1 cellular context compared by ENCODE assay signal in the genomic region with DNA sequence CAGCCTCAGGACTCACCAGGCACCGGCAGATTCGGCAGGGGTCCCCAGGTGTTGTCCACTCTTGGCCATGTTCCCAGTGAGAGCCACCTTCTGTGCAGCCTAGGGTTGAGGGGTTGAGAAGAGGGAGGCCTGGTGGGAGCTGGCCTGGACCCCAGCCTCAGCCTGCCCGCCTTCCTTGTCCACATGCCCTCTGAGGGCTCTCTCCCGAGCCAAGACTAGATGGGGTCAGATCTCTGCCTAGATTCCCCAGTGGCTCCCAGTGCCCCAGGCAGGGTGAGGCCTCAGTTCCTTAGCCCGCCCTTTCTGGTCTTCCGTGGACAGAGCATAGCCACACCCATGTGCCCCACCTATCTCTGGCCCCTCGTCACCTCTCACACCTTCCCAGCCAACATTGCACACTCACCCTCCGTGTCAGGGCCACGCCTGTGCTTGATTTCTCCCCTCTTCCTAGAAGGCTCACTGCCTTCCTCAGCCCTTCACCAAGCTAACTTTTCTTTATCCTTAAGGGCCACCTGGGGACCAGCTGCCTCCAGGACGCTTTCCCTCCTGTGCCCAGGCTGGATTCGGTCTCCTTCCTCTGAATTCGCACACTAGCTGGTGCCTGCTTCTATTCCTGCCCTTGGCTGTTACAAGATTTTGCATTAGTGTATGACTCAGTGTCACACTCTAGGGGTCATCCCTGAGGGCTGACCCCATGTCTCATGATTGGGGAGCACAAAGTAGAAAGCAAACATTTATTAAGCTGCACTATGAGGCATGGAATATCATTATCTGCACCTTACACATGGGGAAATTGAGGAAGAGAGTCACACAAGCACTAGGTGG.
TF ChIP-seq lines count a peak whose summit lies in the region.

No MANE protein-coding gene starts in this region.

TF ChIP-seq in IMR-90, 13 proteins besides CTCF, POLR2A, EP300 and RAD21:
- TF ChIP-seq RCOR1 (IDR thresholded peaks at IDR 0.05; ENCODE audit: insufficient replicate concordance, low read length): no peak
- TF ChIP-seq CHD1 (IDR thresholded peaks at IDR 0.05; ENCODE audit: low read depth, low read length): no peak
- TF ChIP-seq ELK1 (IDR thresholded peaks at IDR 0.05; ENCODE audit: borderline replicate concordance, low read depth, low read length): no peak
- TF ChIP-seq, protein P1, sequence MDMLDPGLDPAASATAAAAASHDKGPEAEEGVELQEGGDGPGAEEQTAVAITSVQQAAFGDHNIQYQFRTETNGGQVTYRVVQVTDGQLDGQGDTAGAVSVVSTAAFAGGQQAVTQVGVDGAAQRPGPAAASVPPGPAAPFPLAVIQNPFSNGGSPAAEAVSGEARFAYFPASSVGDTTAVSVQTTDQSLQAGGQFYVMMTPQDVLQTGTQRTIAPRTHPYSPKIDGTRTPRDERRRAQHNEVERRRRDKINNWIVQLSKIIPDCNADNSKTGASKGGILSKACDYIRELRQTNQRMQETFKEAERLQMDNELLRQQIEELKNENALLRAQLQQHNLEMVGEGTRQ (IDR thresholded peaks at IDR 0.05; ENCODE audit: low read depth, low read length): no peak
- no peak for TF ChIP-seq MAFK (IDR thresholded peaks at IDR 0.05; ENCODE audit: low read depth, low read length)
- TF ChIP-seq CEBPB (IDR thresholded peaks at IDR 0.05; ENCODE audit: low read depth, low read length): no peak
- TF ChIP-seq BHLHE40 (IDR thresholded peaks at IDR 0.05; ENCODE audit: low read depth, low read length): no peak
- no peak for TF ChIP-seq MAZ (IDR thresholded peaks at IDR 0.05; ENCODE audit: borderline replicate concordance, low read depth, low read length)
- TF ChIP-seq NFE2L2 (IDR thresholded peaks at IDR 0.05; ENCODE audit: low read depth, low read length): no peak
- no peak for TF ChIP-seq FOS (IDR thresholded peaks at IDR 0.05; ENCODE audit: low read depth, low read length)
- TF ChIP-seq MXI1 (IDR thresholded peaks at IDR 0.05; ENCODE audit: borderline replicate concordance, low read depth, low read length): no peak
- no peak for TF ChIP-seq SMC3 (IDR thresholded peaks at IDR 0.05; ENCODE audit: low read depth, low read length)
- no peak for TF ChIP-seq RFX5 (IDR thresholded peaks at IDR 0.05; ENCODE audit: low read depth, low read length)
